In genomic region chr20:42889517-42889916, GRCh38 we compare ENCODE assay signal across 27 cellular contexts.
"Had no signal": no experiment of that assay in that cellular context is flagged by ENCODE, and none has a peak within 500 bp of the region (broad histone marks: within the 10 kb centered on the region; RNA-seq: fewer than 3 reads in every experiment).

No MANE protein-coding gene starts in this region.

- H3K36me3 ChIP-seq: stomach, suprapubic skin, thoracic aorta, thyroid gland, tibial artery, tibial nerve, transverse colon, upper lobe of left lung, upper lobe of right lung, uterus, vagina had no signal

- H3K4me3 ChIP-seq: stomach, suprapubic skin, testis, thoracic aorta, thyroid gland, tibial artery, tibial nerve, transverse colon, upper lobe of left lung, upper lobe of right lung, uterus, vagina had no signal

- H3K36me3 Mint-ChIP-seq: stimulated activated effector memory CD8-positive, alpha-beta T cell treated with anti-CD3 and anti-CD28 coated beads, Interleukin-12 subunit alpha, Interleukin-12 subunit beta, amount 100 ng/mL, for 72 hours; stimulated activated memory B cell treated with anti-CD40 and anti-IgM and Interleukin-4, amounts not matched to agents 10 μg/mL and 1 μg/mL and 100 μg/mL, for 72 hours; stimulated activated naive B cell treated with anti-CD40 and anti-IgM and Interleukin-4, amounts not matched to agents 10 μg/mL and 1 μg/mL and 100 μg/mL, for 72 hours; type B pancreatic cell had no signal

- H3K9me3 Mint-ChIP-seq: stimulated activated naive CD8-positive, alpha-beta T cell treated with anti-CD3 and anti-CD28 coated beads, Interleukin-15, Interleukin-2, amounts not matched to agents 100 ng/mL and 50 ng/mL, for 24 hours; type B pancreatic cell had no signal

- H3K27me3 Mint-ChIP-seq: stimulated activated memory B cell treated with anti-CD40 and anti-IgM and Interleukin-4, amounts not matched to agents 10 μg/mL and 1 μg/mL and 100 μg/mL, for 72 hours; stimulated activated naive B cell treated with anti-CD40 and anti-IgM and Interleukin-4, amounts not matched to agents 10 μg/mL and 1 μg/mL and 100 μg/mL, for 72 hours; stimulated activated naive CD8-positive, alpha-beta T cell treated with anti-CD3 and anti-CD28 coated beads, Interleukin-15, amount 100 ng/mL, for 72 hours; stimulated activated naive CD8-positive, alpha-beta T cell treated with anti-CD3 and anti-CD28 coated beads, Interleukin-15, Interleukin-2, amounts not matched to agents 100 ng/mL and 50 ng/mL, for 24 hours; type B pancreatic cell had no signal

- DNase-seq: stimulated activated CD4-positive, alpha-beta T cell treated with anti-CD3 and anti-CD28 coated beads, Interleukin-2, amount 100 ng/mL, for 48 hours; stimulated activated CD4-positive, alpha-beta T cell treated with anti-CD3 and anti-CD28 coated beads, Interleukin-4, amount 100 ng/mL, for 1 hour; stimulated activated CD4-positive, alpha-beta T cell treated with anti-CD3 and anti-CD28 coated beads, Interleukin-4, amount 100 ng/mL, for 24 hours; stimulated activated CD4-positive, alpha-beta T cell treated with anti-CD3 and anti-CD28 coated beads, Interleukin-4, amount 100 ng/mL, for 4 hours; stimulated activated CD8-positive, alpha-beta memory T cell treated with anti-CD3 and anti-CD28 coated beads, Interleukin-4, amount 100 ng/mL, for 48 hours; stimulated activated naive B cell treated with anti-CD40 and anti-IgM and Interleukin-4, amounts not matched to agents 10 μg/mL and 1 μg/mL and 100 μg/mL, for 72 hours; stimulated activated naive CD4-positive, alpha-beta T cell; stimulated activated naive CD4-positive, alpha-beta T cell treated with Interleukin-2 at 50 U/mL for 16 hours; stimulated activated naive CD8-positive, alpha-beta T cell treated with anti-CD3 and anti-CD28 coated beads, Interleukin-15, amount 100 ng/mL, for 72 hours; stimulated activated naive CD8-positive, alpha-beta T cell treated with anti-CD3 and anti-CD28 coated beads, Interleukin-15, Interleukin-2, amounts not matched to agents 100 U/mL and 50 U/mL, for 24 hours; stomach; substantia nigra; testis; thyroid gland; tibial artery; transverse colon; upper lobe of left lung; upper lobe of right lung; uterus had no signal

- H3K4me1 Mint-ChIP-seq: stimulated activated effector memory CD8-positive, alpha-beta T cell treated with anti-CD3 and anti-CD28 coated beads, Interleukin-12 subunit alpha, Interleukin-12 subunit beta, amount 100 ng/mL, for 72 hours; stimulated activated memory B cell treated with anti-CD40 and anti-IgM and Interleukin-4, amounts not matched to agents 10 μg/mL and 1 μg/mL and 100 μg/mL, for 72 hours; stimulated activated naive B cell treated with anti-CD40 and anti-IgM and Interleukin-4, amounts not matched to agents 10 μg/mL and 1 μg/mL and 100 μg/mL, for 72 hours; stimulated activated naive CD8-positive, alpha-beta T cell treated with anti-CD3 and anti-CD28 coated beads, Interleukin-15, amount 100 ng/mL, for 72 hours had no signal

- H3K27me3 ChIP-seq: stomach, suprapubic skin, testis, thyroid gland, tibial artery, tibial nerve, transverse colon, upper lobe of left lung, upper lobe of right lung, uterus, vagina had no signal

- H3K9me3 ChIP-seq: suprapubic skin, testis, thoracic aorta, thyroid gland, tibial artery, transverse colon, upper lobe of left lung, upper lobe of right lung, uterus, vagina had no signal

- H3K4me3 Mint-ChIP-seq: stimulated activated effector memory CD8-positive, alpha-beta T cell treated with anti-CD3 and anti-CD28 coated beads, Interleukin-12 subunit alpha, Interleukin-12 subunit beta, amount 100 ng/mL, for 72 hours; stimulated activated memory B cell treated with anti-CD40 and anti-IgM and Interleukin-4, amounts not matched to agents 10 μg/mL and 1 μg/mL and 100 μg/mL, for 72 hours; stimulated activated naive B cell treated with anti-CD40 and anti-IgM and Interleukin-4, amounts not matched to agents 10 μg/mL and 1 μg/mL and 100 μg/mL, for 72 hours; stimulated activated naive CD8-positive, alpha-beta T cell treated with anti-CD3 and anti-CD28 coated beads, Interleukin-15, amount 100 ng/mL, for 72 hours; stimulated activated naive CD8-positive, alpha-beta T cell treated with anti-CD3 and anti-CD28 coated beads, Interleukin-15, Interleukin-2, amounts not matched to agents 100 ng/mL and 50 ng/mL, for 24 hours; type B pancreatic cell had no signal

- H3K4me1 ChIP-seq: stomach, suprapubic skin, testis, thyroid gland, tibial artery, tibial nerve, transverse colon, upper lobe of left lung, upper lobe of right lung, uterus, vagina had no signal

- H3K27ac ChIP-seq: stomach, suprapubic skin, testis, thoracic aorta, thyroid gland, tibial artery, tibial nerve, transverse colon, upper lobe of left lung, upper lobe of right lung, uterus, vagina had no signal

- H3K27ac Mint-ChIP-seq: stimulated activated effector memory CD8-positive, alpha-beta T cell treated with anti-CD3 and anti-CD28 coated beads, Interleukin-12 subunit alpha, Interleukin-12 subunit beta, amount 100 ng/mL, for 72 hours; stimulated activated memory B cell treated with anti-CD40 and anti-IgM and Interleukin-4, amounts not matched to agents 10 μg/mL and 1 μg/mL and 100 μg/mL, for 72 hours; stimulated activated naive B cell treated with anti-CD40 and anti-IgM and Interleukin-4, amounts not matched to agents 10 μg/mL and 1 μg/mL and 100 μg/mL, for 72 hours; stimulated activated naive CD8-positive, alpha-beta T cell treated with anti-CD3 and anti-CD28 coated beads, Interleukin-15, amount 100 ng/mL, for 72 hours; stimulated activated naive CD8-positive, alpha-beta T cell treated with anti-CD3 and anti-CD28 coated beads, Interleukin-15, Interleukin-2, amounts not matched to agents 100 ng/mL and 50 ng/mL, for 24 hours; type B pancreatic cell had no signal
